Comparison of ENCODE assay signal across 1 cellular context in the genomic region with DNA sequence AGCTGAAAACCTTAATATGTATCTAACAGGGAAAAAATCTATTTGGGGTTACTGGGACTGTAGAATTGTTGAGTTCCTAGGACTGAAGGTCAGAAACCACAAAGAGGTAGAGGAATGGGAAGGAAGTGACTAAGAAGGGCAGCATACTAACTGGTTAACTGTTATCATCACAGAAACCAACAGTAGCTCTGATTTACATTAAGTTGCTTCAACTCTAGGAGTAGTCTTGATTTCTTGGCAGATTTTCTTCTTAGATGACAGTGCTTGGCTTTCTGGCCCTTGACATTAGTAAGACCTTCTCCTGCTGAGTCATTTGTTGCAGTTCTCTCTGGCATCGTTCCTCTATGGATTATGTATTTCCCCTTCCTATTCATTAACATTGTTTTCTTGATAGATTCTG.
TF ChIP-seq lines count a peak whose summit lies in the region.

No MANE protein-coding gene starts in this region.

TF ChIP-seq in K562, 482 proteins besides CTCF, POLR2A, EP300 and RAD21 (continued from another document and continues in another):
- TF ChIP-seq ZNF561 (CRISPR knock-in tag; conservative IDR thresholded peaks at IDR 0.05) (no peak), PCBP2 (IDR thresholded peaks at IDR 0.05; ENCODE audit: low read depth, low read length, poor library complexity, severe bottlenecking) (no peak), SP2 (IDR thresholded peaks at IDR 0.05; ENCODE audit: extremely low read depth, low read depth, low read length, poor library complexity, severe bottlenecking) (no peak), CBFA2T2 (conservative IDR thresholded peaks at IDR 0.05) (peak; percentile 49), ZNF830 (CRISPR knock-in tag; IDR thresholded peaks at IDR 0.05) (no peak), JUND (IDR thresholded peaks at IDR 0.05; ENCODE audit: borderline replicate concordance, low read depth, low read length) (peak; percentile 51; the same call in 1 of the 2 replicates), JUND (tag; IDR thresholded peaks at IDR 0.05; ENCODE audit: borderline replicate concordance, low read depth, low read length) (peak; percentile 43; the same call in 2 of the 3 replicates), ZNF507 (tag; conservative IDR thresholded peaks at IDR 0.05) (no peak), POLR3A (IDR thresholded peaks at IDR 0.05; ENCODE audit: borderline replicate concordance, extremely low read depth, insufficient read depth, insufficient read length) (no peak), RNF2 (IDR thresholded peaks at IDR 0.05) (no peak), MCM2 (IDR thresholded peaks at IDR 0.05; ENCODE audit: low read depth) (no peak), FUS (optimal IDR thresholded peaks at IDR 0.05; ENCODE audit: low read depth, low read length) (no peak), KDM2B (CRISPR knock-in tag; IDR thresholded peaks at IDR 0.05) (no peak), MEIS2 (IDR thresholded peaks at IDR 0.05; ENCODE audit: partially characterized antibody) (peak; percentile 15), ZNF239 (CRISPR knock-in tag; IDR thresholded peaks at IDR 0.05) (no peak), HMG20B (CRISPR knock-in tag; IDR thresholded peaks at IDR 0.05) (no peak), WHSC1 (IDR thresholded peaks at IDR 0.05; ENCODE audit: low read length) (no peak), CHD4 (IDR thresholded peaks at IDR 0.05; ENCODE audit: insufficient read depth, insufficient replicate concordance, low read depth, low read length, poor library complexity, severe bottlenecking) (no peak), ZNF232 (CRISPR knock-in tag; IDR thresholded peaks at IDR 0.05) (no peak), SREBF2 (CRISPR knock-in tag; IDR thresholded peaks at IDR 0.05) (no peak), PHF21A (IDR thresholded peaks at IDR 0.05; ENCODE audit: borderline replicate concordance, low read depth) (no peak), ZNF384 (IDR thresholded peaks at IDR 0.05; ENCODE audit: low read depth, low read length) (no peak), MTF1 (CRISPR knock-in tag; IDR thresholded peaks at IDR 0.05; ENCODE audit: borderline replicate concordance) (no peak), HNRNPLL (IDR thresholded peaks at IDR 0.05; ENCODE audit: low read depth, low read length, poor library complexity, severe bottlenecking) (no peak), ZNF584 (CRISPR knock-in tag; IDR thresholded peaks at IDR 0.05; ENCODE audit: low read depth) (no peak), CBFB (CRISPR knock-in tag; IDR thresholded peaks at IDR 0.05) (no peak), OTX1 (CRISPR knock-in tag; IDR thresholded peaks at IDR 0.05) (no peak), ZNF445 (CRISPR knock-in tag; IDR thresholded peaks at IDR 0.05; ENCODE audit: low read depth) (no peak), ZNF79 (CRISPR knock-in tag; IDR thresholded peaks at IDR 0.05; ENCODE audit: low read depth) (no peak), SUPT5H (IDR thresholded peaks at IDR 0.05) (no peak), ZNF717 (CRISPR knock-in tag; IDR thresholded peaks at IDR 0.05) (no peak), NCOA1 (IDR thresholded peaks at IDR 0.05; ENCODE audit: low read depth) (no peak), ARNT (IDR thresholded peaks at IDR 0.05) (no peak), SAFB (IDR thresholded peaks at IDR 0.05; ENCODE audit: borderline replicate concordance, low read depth, low read length) (no peak), POLR3G (IDR thresholded peaks at IDR 0.05; ENCODE audit: extremely low read depth, insufficient read length, insufficient replicate concordance) (no peak), NFE2 (IDR thresholded peaks at IDR 0.05; ENCODE audit: low read depth) (peak; percentile 79), YY1 (IDR thresholded peaks at IDR 0.05; ENCODE audit: borderline replicate concordance in 1 of 3, control insufficient read depth in 1 of 3, extremely low read depth in 1 of 3, insufficient read depth in 3 of 3, insufficient read length in 1 of 3, insufficient replicate concordance in 2 of 3, low read depth in 1 of 3, low read length in 2 of 3) (no peak), TCF3 (CRISPR knock-in tag; IDR thresholded peaks at IDR 0.05) (peak; percentile 12; the same call in 1 of the 2 replicates), SMARCB1 (IDR thresholded peaks at IDR 0.05; ENCODE audit: insufficient read length, low read depth) (no peak), ZNF586 (CRISPR knock-in tag; conservative IDR thresholded peaks at IDR 0.05) (no peak), ZNF41 (CRISPR knock-in tag; conservative IDR thresholded peaks at IDR 0.05) (no peak), STAG1 (CRISPR knock-in tag; IDR thresholded peaks at IDR 0.05; ENCODE audit: borderline replicate concordance) (no peak), RFX7 (CRISPR knock-in tag; IDR thresholded peaks at IDR 0.05) (no peak), ZNF583 (CRISPR knock-in tag; IDR thresholded peaks at IDR 0.05) (no peak), PML (IDR thresholded peaks at IDR 0.05; ENCODE audit: low read length) (no peak), MAFK (IDR thresholded peaks at IDR 0.05; ENCODE audit: low read length) (peak; percentile 72), HDAC8 (tag; IDR thresholded peaks at IDR 0.05) (no peak), MCM7 (IDR thresholded peaks at IDR 0.05) (no peak), LEF1 (IDR thresholded peaks at IDR 0.05) (no peak)
- TF ChIP-seq, protein P1, sequence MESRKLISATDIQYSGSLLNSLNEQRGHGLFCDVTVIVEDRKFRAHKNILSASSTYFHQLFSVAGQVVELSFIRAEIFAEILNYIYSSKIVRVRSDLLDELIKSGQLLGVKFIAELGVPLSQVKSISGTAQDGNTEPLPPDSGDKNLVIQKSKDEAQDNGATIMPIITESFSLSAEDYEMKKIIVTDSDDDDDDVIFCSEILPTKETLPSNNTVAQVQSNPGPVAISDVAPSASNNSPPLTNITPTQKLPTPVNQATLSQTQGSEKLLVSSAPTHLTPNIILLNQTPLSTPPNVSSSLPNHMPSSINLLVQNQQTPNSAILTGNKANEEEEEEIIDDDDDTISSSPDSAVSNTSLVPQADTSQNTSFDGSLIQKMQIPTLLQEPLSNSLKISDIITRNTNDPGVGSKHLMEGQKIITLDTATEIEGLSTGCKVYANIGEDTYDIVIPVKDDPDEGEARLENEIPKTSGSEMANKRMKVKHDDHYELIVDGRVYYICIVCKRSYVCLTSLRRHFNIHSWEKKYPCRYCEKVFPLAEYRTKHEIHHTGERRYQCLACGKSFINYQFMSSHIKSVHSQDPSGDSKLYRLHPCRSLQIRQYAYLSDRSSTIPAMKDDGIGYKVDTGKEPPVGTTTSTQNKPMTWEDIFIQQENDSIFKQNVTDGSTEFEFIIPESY (CRISPR knock-in tag; IDR thresholded peaks at IDR 0.05) = no peak
- TF ChIP-seq, protein P2, sequence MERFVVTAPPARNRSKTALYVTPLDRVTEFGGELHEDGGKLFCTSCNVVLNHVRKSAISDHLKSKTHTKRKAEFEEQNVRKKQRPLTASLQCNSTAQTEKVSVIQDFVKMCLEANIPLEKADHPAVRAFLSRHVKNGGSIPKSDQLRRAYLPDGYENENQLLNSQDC (CRISPR knock-in tag; IDR thresholded peaks at IDR 0.05) = no peak
- TF ChIP-seq, protein P3, sequence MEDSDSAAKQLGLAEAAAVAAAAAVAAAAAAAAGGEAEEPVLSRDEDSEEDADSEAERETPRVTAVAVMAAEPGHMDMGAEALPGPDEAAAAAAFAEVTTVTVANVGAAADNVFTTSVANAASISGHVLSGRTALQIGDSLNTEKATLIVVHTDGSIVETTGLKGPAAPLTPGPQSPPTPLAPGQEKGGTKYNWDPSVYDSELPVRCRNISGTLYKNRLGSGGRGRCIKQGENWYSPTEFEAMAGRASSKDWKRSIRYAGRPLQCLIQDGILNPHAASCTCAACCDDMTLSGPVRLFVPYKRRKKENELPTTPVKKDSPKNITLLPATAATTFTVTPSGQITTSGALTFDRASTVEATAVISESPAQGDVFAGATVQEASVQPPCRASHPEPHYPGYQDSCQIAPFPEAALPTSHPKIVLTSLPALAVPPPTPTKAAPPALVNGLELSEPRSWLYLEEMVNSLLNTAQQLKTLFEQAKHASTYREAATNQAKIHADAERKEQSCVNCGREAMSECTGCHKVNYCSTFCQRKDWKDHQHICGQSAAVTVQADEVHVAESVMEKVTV (CRISPR knock-in tag; IDR thresholded peaks at IDR 0.05) = no peak
- TF ChIP-seq, protein P4, sequence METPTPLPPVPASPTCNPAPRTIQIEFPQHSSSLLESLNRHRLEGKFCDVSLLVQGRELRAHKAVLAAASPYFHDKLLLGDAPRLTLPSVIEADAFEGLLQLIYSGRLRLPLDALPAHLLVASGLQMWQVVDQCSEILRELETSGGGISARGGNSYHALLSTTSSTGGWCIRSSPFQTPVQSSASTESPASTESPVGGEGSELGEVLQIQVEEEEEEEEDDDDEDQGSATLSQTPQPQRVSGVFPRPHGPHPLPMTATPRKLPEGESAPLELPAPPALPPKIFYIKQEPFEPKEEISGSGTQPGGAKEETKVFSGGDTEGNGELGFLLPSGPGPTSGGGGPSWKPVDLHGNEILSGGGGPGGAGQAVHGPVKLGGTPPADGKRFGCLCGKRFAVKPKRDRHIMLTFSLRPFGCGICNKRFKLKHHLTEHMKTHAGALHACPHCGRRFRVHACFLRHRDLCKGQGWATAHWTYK (CRISPR knock-in tag; IDR thresholded peaks at IDR 0.05) = no peak
- TF ChIP-seq, protein P5, sequence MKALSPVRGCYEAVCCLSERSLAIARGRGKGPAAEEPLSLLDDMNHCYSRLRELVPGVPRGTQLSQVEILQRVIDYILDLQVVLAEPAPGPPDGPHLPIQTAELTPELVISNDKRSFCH (CRISPR knock-in tag; IDR thresholded peaks at IDR 0.05) = no peak
- TF ChIP-seq, protein P5 (tag; IDR thresholded peaks at IDR 0.05) = no peak
- TF ChIP-seq, protein P6, sequence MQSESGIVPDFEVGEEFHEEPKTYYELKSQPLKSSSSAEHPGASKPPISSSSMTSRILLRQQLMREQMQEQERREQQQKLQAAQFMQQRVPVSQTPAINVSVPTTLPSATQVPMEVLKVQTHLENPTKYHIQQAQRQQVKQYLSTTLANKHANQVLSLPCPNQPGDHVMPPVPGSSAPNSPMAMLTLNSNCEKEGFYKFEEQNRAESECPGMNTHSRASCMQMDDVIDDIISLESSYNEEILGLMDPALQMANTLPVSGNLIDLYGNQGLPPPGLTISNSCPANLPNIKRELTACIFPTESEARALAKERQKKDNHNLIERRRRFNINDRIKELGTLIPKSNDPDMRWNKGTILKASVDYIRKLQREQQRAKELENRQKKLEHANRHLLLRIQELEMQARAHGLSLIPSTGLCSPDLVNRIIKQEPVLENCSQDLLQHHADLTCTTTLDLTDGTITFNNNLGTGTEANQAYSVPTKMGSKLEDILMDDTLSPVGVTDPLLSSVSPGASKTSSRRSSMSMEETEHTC (IDR thresholded peaks at IDR 0.05) = no peak
- TF ChIP-seq, protein P7, sequence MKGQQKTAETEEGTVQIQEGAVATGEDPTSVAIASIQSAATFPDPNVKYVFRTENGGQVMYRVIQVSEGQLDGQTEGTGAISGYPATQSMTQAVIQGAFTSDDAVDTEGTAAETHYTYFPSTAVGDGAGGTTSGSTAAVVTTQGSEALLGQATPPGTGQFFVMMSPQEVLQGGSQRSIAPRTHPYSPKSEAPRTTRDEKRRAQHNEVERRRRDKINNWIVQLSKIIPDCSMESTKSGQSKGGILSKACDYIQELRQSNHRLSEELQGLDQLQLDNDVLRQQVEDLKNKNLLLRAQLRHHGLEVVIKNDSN (CRISPR knock-in tag; IDR thresholded peaks at IDR 0.05) = no peak
- TF ChIP-seq, protein P8, sequence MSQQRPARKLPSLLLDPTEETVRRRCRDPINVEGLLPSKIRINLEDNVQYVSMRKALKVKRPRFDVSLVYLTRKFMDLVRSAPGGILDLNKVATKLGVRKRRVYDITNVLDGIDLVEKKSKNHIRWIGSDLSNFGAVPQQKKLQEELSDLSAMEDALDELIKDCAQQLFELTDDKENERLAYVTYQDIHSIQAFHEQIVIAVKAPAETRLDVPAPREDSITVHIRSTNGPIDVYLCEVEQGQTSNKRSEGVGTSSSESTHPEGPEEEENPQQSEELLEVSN (IDR thresholded peaks at IDR 0.05; ENCODE audit: borderline replicate concordance in 1 of 2, extremely low read depth in 1 of 2, insufficient read depth in 1 of 2, insufficient read length in 1 of 2, low read depth in 1 of 2, low read length in 1 of 2, poor library complexity in 1 of 2, severe bottlenecking in 1 of 2) = no peak
- TF ChIP-seq, protein P9, sequence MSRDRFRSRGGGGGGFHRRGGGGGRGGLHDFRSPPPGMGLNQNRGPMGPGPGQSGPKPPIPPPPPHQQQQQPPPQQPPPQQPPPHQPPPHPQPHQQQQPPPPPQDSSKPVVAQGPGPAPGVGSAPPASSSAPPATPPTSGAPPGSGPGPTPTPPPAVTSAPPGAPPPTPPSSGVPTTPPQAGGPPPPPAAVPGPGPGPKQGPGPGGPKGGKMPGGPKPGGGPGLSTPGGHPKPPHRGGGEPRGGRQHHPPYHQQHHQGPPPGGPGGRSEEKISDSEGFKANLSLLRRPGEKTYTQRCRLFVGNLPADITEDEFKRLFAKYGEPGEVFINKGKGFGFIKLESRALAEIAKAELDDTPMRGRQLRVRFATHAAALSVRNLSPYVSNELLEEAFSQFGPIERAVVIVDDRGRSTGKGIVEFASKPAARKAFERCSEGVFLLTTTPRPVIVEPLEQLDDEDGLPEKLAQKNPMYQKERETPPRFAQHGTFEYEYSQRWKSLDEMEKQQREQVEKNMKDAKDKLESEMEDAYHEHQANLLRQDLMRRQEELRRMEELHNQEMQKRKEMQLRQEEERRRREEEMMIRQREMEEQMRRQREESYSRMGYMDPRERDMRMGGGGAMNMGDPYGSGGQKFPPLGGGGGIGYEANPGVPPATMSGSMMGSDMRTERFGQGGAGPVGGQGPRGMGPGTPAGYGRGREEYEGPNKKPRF (IDR thresholded peaks at IDR 0.05; ENCODE audit: low read depth, low read length) = no peak
- TF ChIP-seq, protein P10, sequence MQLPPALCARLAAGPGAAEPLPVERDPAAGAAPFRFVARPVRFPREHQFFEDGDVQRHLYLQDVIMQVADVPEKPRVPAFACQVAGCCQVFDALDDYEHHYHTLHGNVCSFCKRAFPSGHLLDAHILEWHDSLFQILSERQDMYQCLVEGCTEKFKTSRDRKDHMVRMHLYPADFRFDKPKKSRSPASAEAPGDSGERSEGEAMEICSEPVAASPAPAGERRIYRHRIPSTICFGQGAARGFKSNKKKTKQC (CRISPR knock-in tag; IDR thresholded peaks at IDR 0.05) = no peak
